8 cellular contexts compared by ENCODE assay signal in genomic region chr10:95133016-95133752, GRCh38.
DNase-seq lines count a peak whose midpoint lies in the region; ATAC-seq, FAIRE-seq and TF ChIP-seq lines count a peak whose summit lies in the region.

No MANE protein-coding gene starts in this region.

- 62 to 66% methylated on average over 4 of the region's 4 CpGs for WGBS in body of pancreas, 2 donors

- peaks cover 10% of the 10 kb centered on the region for H3K4me1 ChIP-seq in body of pancreas
- H3K4me1 ChIP-seq in kidney (ENCODE audit: control insufficient read depth in 1 of 2, insufficient read depth in 1 of 2, low read depth in 1 of 2, low read length in 2 of 2): no peaks in the 10 kb centered on the region

- H3K9me3 ChIP-seq in body of pancreas (no peaks in the 10 kb centered on the region), kidney (ENCODE audit: control insufficient read depth in 1 of 2, low read length in 2 of 2) (no peaks in the 10 kb centered on the region)

- intact Hi-C loops in body of pancreas (cut with DNase I) (loop anchor here (5.0 to 10.0 kb wide), 2 partner anchors 112 to 229 kb away; no protein-coding TSS in a partner anchor), kidney (cut with DNase I) (no loop called here)

- no peak for TF ChIP-seq POLR2A in body of pancreas (IDR thresholded peaks at IDR 0.05)

- ATAC-seq in HG02840 (IDR thresholded peaks at IDR 0.05; ENCODE audit: low FRiP score, unreplicated experiment) (peak; percentile 63), body of pancreas (peak; percentile 96)

- no peaks in the 10 kb centered on the region for H3K27me3 ChIP-seq in body of pancreas

- H3K36me3 ChIP-seq in body of pancreas (replicated peaks in 1 of 2; ENCODE audit: insufficient read depth in 1 of 2, low read depth in 2 of 2) (no peaks in the 10 kb centered on the region), kidney (ENCODE audit: control insufficient read depth in 1 of 2, insufficient read depth in 2 of 2, low read length in 2 of 2) (no peaks in the 10 kb centered on the region)

- FAIRE-seq in kidney (lab: Jason Lieb, UNC): no peak

- H3K9ac ChIP-seq in kidney (ENCODE audit: low read length in 2 of 2): no peak overlapping the region

- no peak overlapping the region for H3K27ac ChIP-seq in body of pancreas
- no peak overlapping the region for H3K27ac ChIP-seq in kidney (ENCODE audit: low read depth in 2 of 2, low read length in 2 of 2)

- DNase-seq in activated gamma-delta T cell treated with Interleukin-2 at 50 U/mL for 16 hours (peak; percentile 58), activated gamma-delta T cell (lab: John Stamatoyannopoulos, UW) (no peak), NCI-H146 treated with DMSO at 0.1 percent for 48 hours (lab: John Stamatoyannopoulos, UW; ENCODE audit: unreplicated experiment) (peak; percentile 41), T1000 (lab: John Stamatoyannopoulos, UW) (peak; percentile 68), body of pancreas (peak; percentile 88 to 92 (median 91)), kidney (no peak)
- DNase-seq in stimulated activated CD4-positive, alpha-beta T cell treated with anti-CD3 and anti-CD28 coated beads, Interleukin-4, amount 100 ng/mL, for 24 hours: peak; percentile 69

- H3K4me3 ChIP-seq in body of pancreas: no peak overlapping the region
- no peak overlapping the region for H3K4me3 ChIP-seq in kidney (ENCODE audit: low read length in 2 of 2)

- peak; percentile 59 to 96 (median 91) for TF ChIP-seq CTCF in body of pancreas (IDR thresholded peaks at IDR 0.05)
- peak; percentile 18 for TF ChIP-seq CTCF in kidney (IDR thresholded peaks at IDR 0.05; ENCODE audit: borderline replicate concordance, extremely low read depth, insufficient read depth)

Comparison
In these comparisons a context has a peak if more than half of its experiments do, and no peak if none do; other contexts are left out.
1. DNase-seq: peak in activated gamma-delta T cell treated with Interleukin-2 at 50 U/mL for 16 hours (single experiment), NCI-H146 treated with DMSO at 0.1 percent for 48 hours (single experiment), T1000 (single experiment), body of pancreas (4 of 4) and stimulated activated CD4-positive, alpha-beta T cell treated with anti-CD3 and anti-CD28 coated beads, Interleukin-4, amount 100 ng/mL, for 24 hours (single experiment); none in activated gamma-delta T cell (single experiment) and kidney (single experiment).